In the genomic region with DNA sequence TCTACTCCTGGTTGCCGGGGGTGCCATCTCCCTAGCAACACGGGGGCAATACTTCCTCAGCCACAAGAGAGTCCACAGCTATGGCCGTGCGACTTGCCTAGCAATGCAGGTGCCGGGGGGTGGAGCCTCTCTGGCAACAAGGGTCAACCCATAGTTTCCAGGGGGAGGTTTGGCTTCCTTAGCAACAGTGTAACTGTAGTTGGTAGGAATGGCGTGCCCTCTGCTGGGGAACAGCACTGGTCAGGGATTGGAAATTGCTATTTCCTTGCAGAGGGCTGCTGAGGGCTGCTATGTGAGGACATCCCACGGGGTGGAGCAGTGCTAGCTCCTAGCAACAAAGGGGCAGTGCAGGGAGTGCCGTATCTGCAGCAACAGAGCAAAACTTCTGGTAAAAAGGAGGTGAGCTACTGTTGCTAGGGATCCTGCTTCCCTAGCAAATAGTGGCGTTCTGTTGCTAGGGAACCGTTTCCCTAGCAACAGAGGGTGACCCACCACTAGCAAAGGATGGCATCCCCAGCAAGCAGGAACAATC, we compare ENCODE assay signal across 8 cellular contexts. TPM values are rescaled to one million over a fixed set of nuclear protein-coding genes. Genes with fewer than 3 reads are reported as not detected.
DNase-seq lines count a peak whose midpoint lies in the region; ATAC-seq and TF ChIP-seq lines count a peak whose summit lies in the region.

No MANE protein-coding gene starts in this region.

- TF ChIP-seq POLR2A in esophagus squamous epithelium (IDR thresholded peaks at IDR 0.05), result no peak

- H3K4me1 ChIP-seq in Panc1 (ENCODE audit: control insufficient read depth, insufficient read depth, low read length) (no peaks in the 10 kb centered on the region), esophagus squamous epithelium (no peaks in the 10 kb centered on the region)

- peak; percentile 72 for ATAC-seq in Panc1
- ATAC-seq in HG03520 (IDR thresholded peaks at IDR 0.05; ENCODE audit: unreplicated experiment), result no peak
- ATAC-seq in GM18498 (IDR thresholded peaks at IDR 0.05; ENCODE audit: unreplicated experiment), result no peak

- no peak overlapping the region for H3K4me3 ChIP-seq in Panc1 (ENCODE audit: low read depth in 2 of 2, low read length in 2 of 2)
- no peak overlapping the region for H3K4me3 ChIP-seq in foreskin fibroblast (ENCODE audit: low read depth in 1 of 2, low read length in 2 of 2)
- H3K4me3 ChIP-seq in esophagus squamous epithelium, result no peak overlapping the region

- CTCF ChIA-PET in Panc1 (lab: Charles Lee), result interaction anchor here (1.5 kb wide), 1 partner anchor 9 kb away, joined by 6 read pairs; the partner anchor contains the start of gene MBOAT7

- TF ChIP-seq CTCF in Panc1 (IDR thresholded peaks at IDR 0.05) (no peak), foreskin fibroblast (IDR thresholded peaks at IDR 0.05; ENCODE audit: low read depth, low read length) (peak; percentile 37), esophagus squamous epithelium (IDR thresholded peaks at IDR 0.05) (peak in 1 of 6 experiments; percentile 25)

- no TSS peak for BruUV-seq in Panc1 (replicated peaks; lab: Mats Ljungman, UMichigan)

- 50 to 57% methylated on average over 3 to 10 of the region's 10 CpGs for WGBS in esophagus squamous epithelium, 2 donors

- POLR2A ChIA-PET in Panc1 (lab: Charles Lee), result no interaction called here

- no peak overlapping the region for H3K27ac ChIP-seq in Panc1 (ENCODE audit: low read length)
- H3K27ac ChIP-seq in esophagus squamous epithelium, result no peak overlapping the region

- peak; percentile 99 for DNase-seq in HT-29 (ENCODE audit: low spot score)
- DNase-seq in Panc1 (ENCODE audit: low read depth, low spot score), result no peak
- peak; percentile 46 to 80 for DNase-seq in foreskin fibroblast
- DNase-seq in putamen (ENCODE audit: low spot score), result peak; percentile 55
- no peak for DNase-seq in esophagus squamous epithelium (lab: John Stamatoyannopoulos, UW)
- no peak for DNase-seq in activated CD4-positive, alpha-beta T cell treated with anti-CD3 and anti-CD28 coated beads, Interleukin-2, amount 50 U/mL, for 4 hours

- in situ Hi-C loops in Panc1 (cut with HindIII; ENCODE audit: low pct_unique_long_range_greater_than_20kb, low sequenced_read_pairs), result no loop called here

- H3K9me3 ChIP-seq in Panc1 (ENCODE audit: control insufficient read depth, insufficient read depth, low read depth, low read length) (no peaks in the 10 kb centered on the region), esophagus squamous epithelium (no peaks in the 10 kb centered on the region)

- intact Hi-C loops in Panc1 (cut with micrococcal nuclease; ENCODE audit: unreplicated experiment), result no loop called here
- intact Hi-C loops in esophagus squamous epithelium (cut with DNase I), result no loop called here

- H3K36me3 ChIP-seq in Panc1 (ENCODE audit: control insufficient read depth, insufficient read depth, low read length) (no peaks in the 10 kb centered on the region; the same call in 1 of the 2 replicates), esophagus squamous epithelium (peaks cover 0 to 59% (median 5%) of the 10 kb centered on the region in 3 donors)

- H3K27me3 ChIP-seq in Panc1 (ENCODE audit: control insufficient read depth, insufficient read depth, low read length), result no peaks in the 10 kb centered on the region
- H3K27me3 ChIP-seq in esophagus squamous epithelium, result no peaks in the 10 kb centered on the region

RNA-seq across cellular contexts. Expression of gene TMC4, which starts 7.0 kb away (rescaled TPM):
- 22.5 and 45.3 TPM in 2 replicates for total RNA-seq in HT-29 (2014; rRNA removed; shearing (Covaris generic))
- 5.1 TPM for total RNA-seq in Panc1 (2021; ENCODE audit: unreplicated experiment)
- 8.4 TPM for polyA plus RNA-seq in Panc1 (2012; ENCODE audit: insufficient read length)
- total RNA-seq in esophagus squamous epithelium, result 10 to 100 TPM in 3 of 4 donors, 1 to 10 TPM in 1; 4.0 to 45.6 (median 17.5) TPM

RNA-seq across cellular contexts. Expression of gene MBOAT7, which starts 9.4 kb away (rescaled TPM):
- 266 and 285 TPM in 2 replicates for total RNA-seq in HT-29 (2014; rRNA removed; shearing (Covaris generic))
- total RNA-seq in Panc1 (2021; ENCODE audit: unreplicated experiment) (264 TPM), esophagus squamous epithelium (10 to 100 TPM; 32.2 to 56.2 (median 40.8) TPM)
- 301 TPM for polyA plus RNA-seq in Panc1 (2012; ENCODE audit: insufficient read length)

RNA-seq across cellular contexts. Expression of gene TSEN34, which starts 11.1 kb away (rescaled TPM):
- total RNA-seq in HT-29 (2014; rRNA removed; shearing (Covaris generic)), result 234 and 255 TPM in 2 replicates
- total RNA-seq in Panc1 (2021; ENCODE audit: unreplicated experiment) (194 TPM), esophagus squamous epithelium (10 to 100 TPM; 56.1 to 70.9 (median 64.4) TPM)
- polyA plus RNA-seq in Panc1 (2012; ENCODE audit: insufficient read length), result 160 TPM

RNA-seq across cellular contexts. Expression of gene LENG1, which starts 20.5 kb away (rescaled TPM):
- 12.9 and 14.9 TPM in 2 replicates for total RNA-seq in HT-29 (2014; rRNA removed; shearing (Covaris generic))
- total RNA-seq in Panc1 (2021; ENCODE audit: unreplicated experiment), result 11.2 TPM
- 19.3 TPM for polyA plus RNA-seq in Panc1 (2012; ENCODE audit: insufficient read length)
- 1 to 10 TPM; 1.7 to 4.7 (median 4.3) TPM for total RNA-seq in esophagus squamous epithelium

RNA-seq across cellular contexts. Expression of gene RPS9, which starts 20.7 kb away (rescaled TPM):
- total RNA-seq in HT-29 (2014; rRNA removed; shearing (Covaris generic)), result 4,595 and 4,707 TPM in 2 replicates
- total RNA-seq in Panc1 (2021; ENCODE audit: unreplicated experiment) (823 TPM), esophagus squamous epithelium (1,000 to 10,000 TPM; 1,466 to 2,803 (median 2,105) TPM)
- 1,638 TPM for polyA plus RNA-seq in Panc1 (2012; ENCODE audit: insufficient read length)

Comparison
In these comparisons a context has a peak if more than half of its experiments do, and no peak if none do; other contexts are left out.
1. DNase-seq: peak in HT-29 (single experiment), foreskin fibroblast (2 of 2) and putamen (single experiment); none in Panc1 (single experiment), esophagus squamous epithelium (single experiment) and activated CD4-positive, alpha-beta T cell treated with anti-CD3 and anti-CD28 coated beads, Interleukin-2, amount 50 U/mL, for 4 hours (0 of 2).